ENCODE assay signal across 2 cellular contexts in the genomic region with DNA sequence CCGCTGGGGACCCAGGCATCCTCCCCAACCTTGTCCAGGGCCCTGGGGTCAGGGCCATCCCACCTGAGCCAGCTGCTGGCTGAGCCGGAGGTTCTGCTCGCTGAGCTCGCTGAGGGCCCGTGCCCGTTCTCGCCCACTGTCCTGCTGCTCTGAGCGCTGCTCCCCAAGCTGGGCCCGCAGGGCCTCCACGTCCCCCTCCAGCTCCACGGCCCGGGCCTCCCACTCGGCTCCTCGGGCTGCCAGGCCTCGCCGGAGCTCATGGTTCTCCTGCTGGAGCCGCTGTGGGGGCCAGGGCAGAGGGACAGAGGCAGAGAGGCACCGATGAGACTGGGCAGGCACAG.
A peak's percentile ranks its signal among the peaks of the same experiment; 100 is the strongest.
TF ChIP-seq lines count a peak whose summit lies in the region.

No MANE protein-coding gene starts in this region.

TF ChIP-seq in A549, 52 proteins besides CTCF, POLR2A, EP300 and RAD21:
- no peak for TF ChIP-seq ATOH8 (CRISPR knock-in tag; IDR thresholded peaks at IDR 0.05; ENCODE audit: low read depth)
- TF ChIP-seq POLR2AphosphoS2 (conservative IDR thresholded peaks at IDR 0.05; ENCODE audit: low read length), result 0 out of 2 replicates have a peak, but pooled peaks have one; percentile 25

TF ChIP-seq in HCT116, 20 proteins besides CTCF, POLR2A, EP300 and RAD21:
- TF ChIP-seq ZNF274 (IDR thresholded peaks at IDR 0.05; ENCODE audit: low read depth, low read length) (no peak), EGR1 (IDR thresholded peaks at IDR 0.05; ENCODE audit: low read depth) (no peak), JUND (IDR thresholded peaks at IDR 0.05) (no peak), EZH2phosphoT487 (IDR thresholded peaks at IDR 0.05; ENCODE audit: borderline replicate concordance) (no peak), SIN3A (IDR thresholded peaks at IDR 0.05; ENCODE audit: low read depth) (no peak), POLR2AphosphoS5 (IDR thresholded peaks at IDR 0.05; ENCODE audit: low read depth, low read length) (no peak), EZH2 (IDR thresholded peaks at IDR 0.05) (no peak), CBX3 (IDR thresholded peaks at IDR 0.05; ENCODE audit: low read depth) (no peak), ATF3 (IDR thresholded peaks at IDR 0.05) (no peak), ZFX (IDR thresholded peaks at IDR 0.05) (no peak), SRF (IDR thresholded peaks at IDR 0.05; ENCODE audit: low read depth) (no peak), CEBPB (IDR thresholded peaks at IDR 0.05; ENCODE audit: low read depth) (no peak), FOSL1 (IDR thresholded peaks at IDR 0.05; ENCODE audit: low read depth) (no peak), TCF7L2 (IDR thresholded peaks at IDR 0.05; ENCODE audit: borderline replicate concordance, extremely low read depth, insufficient read depth, insufficient read length) (no peak), ELF1 (IDR thresholded peaks at IDR 0.05; ENCODE audit: borderline replicate concordance, low read depth) (no peak)
- TF ChIP-seq, protein P1, sequence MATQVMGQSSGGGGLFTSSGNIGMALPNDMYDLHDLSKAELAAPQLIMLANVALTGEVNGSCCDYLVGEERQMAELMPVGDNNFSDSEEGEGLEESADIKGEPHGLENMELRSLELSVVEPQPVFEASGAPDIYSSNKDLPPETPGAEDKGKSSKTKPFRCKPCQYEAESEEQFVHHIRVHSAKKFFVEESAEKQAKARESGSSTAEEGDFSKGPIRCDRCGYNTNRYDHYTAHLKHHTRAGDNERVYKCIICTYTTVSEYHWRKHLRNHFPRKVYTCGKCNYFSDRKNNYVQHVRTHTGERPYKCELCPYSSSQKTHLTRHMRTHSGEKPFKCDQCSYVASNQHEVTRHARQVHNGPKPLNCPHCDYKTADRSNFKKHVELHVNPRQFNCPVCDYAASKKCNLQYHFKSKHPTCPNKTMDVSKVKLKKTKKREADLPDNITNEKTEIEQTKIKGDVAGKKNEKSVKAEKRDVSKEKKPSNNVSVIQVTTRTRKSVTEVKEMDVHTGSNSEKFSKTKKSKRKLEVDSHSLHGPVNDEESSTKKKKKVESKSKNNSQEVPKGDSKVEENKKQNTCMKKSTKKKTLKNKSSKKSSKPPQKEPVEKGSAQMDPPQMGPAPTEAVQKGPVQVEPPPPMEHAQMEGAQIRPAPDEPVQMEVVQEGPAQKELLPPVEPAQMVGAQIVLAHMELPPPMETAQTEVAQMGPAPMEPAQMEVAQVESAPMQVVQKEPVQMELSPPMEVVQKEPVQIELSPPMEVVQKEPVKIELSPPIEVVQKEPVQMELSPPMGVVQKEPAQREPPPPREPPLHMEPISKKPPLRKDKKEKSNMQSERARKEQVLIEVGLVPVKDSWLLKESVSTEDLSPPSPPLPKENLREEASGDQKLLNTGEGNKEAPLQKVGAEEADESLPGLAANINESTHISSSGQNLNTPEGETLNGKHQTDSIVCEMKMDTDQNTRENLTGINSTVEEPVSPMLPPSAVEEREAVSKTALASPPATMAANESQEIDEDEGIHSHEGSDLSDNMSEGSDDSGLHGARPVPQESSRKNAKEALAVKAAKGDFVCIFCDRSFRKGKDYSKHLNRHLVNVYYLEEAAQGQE (IDR thresholded peaks at IDR 0.05; ENCODE audit: low read depth), result no peak
